ENCODE assay signal across 25 cellular contexts in the genomic region with DNA sequence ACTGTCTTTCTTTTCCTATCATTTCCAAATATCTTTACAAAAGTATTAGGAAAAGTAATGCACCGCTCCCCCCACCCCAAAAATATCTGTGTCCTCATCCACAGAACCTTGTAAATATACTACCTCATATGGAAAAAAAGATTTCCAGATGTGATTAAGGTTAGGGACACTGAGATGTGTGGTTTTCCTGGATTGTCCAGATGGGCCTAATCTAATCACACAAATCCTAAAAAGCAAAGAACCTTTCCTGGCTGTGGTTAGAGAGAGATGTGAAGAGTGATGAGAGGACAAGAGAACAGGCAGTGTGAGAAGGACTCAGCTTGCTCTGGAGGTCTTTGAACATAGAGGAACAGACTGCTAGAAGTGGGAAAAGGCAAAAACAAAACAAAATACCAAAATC.
DNase-seq lines count a peak whose midpoint lies in the region; FAIRE-seq and TF ChIP-seq lines count a peak whose summit lies in the region.
"Had no signal": no experiment of that assay in that cellular context is flagged by ENCODE, and none has a peak within 500 bp of the region (broad histone marks: within the 10 kb centered on the region; RNA-seq: fewer than 3 reads in every experiment).

No MANE protein-coding gene starts in this region.

- CTCF ChIA-PET in PC-9 (lab: Charles Lee) = no interaction called here
- CTCF ChIA-PET in SK-N-SH (lab: Yijun Ruan, JAX) = interaction anchor here (0.9 to 1.2 kb wide), 2 partner anchors 30 to 104 kb away, joined by 3 read pairs; no protein-coding TSS in a partner anchor
- CTCF ChIA-PET in endothelial cell of umbilical vein (lab: Charles Lee) = no interaction called here

- no peaks in the 10 kb centered on the region for H3K79me1 ChIP-seq in trophoblast cell (ENCODE audit: low read length)

- no peak overlapping the region for H3K9ac ChIP-seq in SK-N-SH
- H3K9ac ChIP-seq in endothelial cell of umbilical vein (replicated peaks; ENCODE audit: extremely low read depth, insufficient read depth, low read length) = no peak overlapping the region
- H3K9ac ChIP-seq in trophoblast cell (ENCODE audit: low read length) = no peak overlapping the region
- H3K9ac ChIP-seq: BLaER1 treated with 17β-estradiol and CSF1 and Interleukin-3, amounts not matched to agents 10 nM and 100 nM had no signal

- TF ChIP-seq POLR2A in endothelial cell of umbilical vein (IDR thresholded peaks at IDR 0.05; ENCODE audit: low read depth, low read length) = no peak

- H3K4me3 ChIP-seq in PC-9 = no peak overlapping the region
- H3K4me3 ChIP-seq in SK-N-SH (ENCODE audit: low read depth in 2 of 2, low read length in 1 of 2) = no peak overlapping the region
- H3K4me3 ChIP-seq in endothelial cell of umbilical vein (replicated peaks in 1 of 3; ENCODE audit: insufficient read depth in 1 of 3, low read depth in 1 of 3, low read length in 3 of 3) = no peak overlapping the region
- H3K4me3 ChIP-seq in trophoblast cell (ENCODE audit: low read depth, low read length) = no peak overlapping the region
- H3K4me3 ChIP-seq: A549; BLaER1 treated with 17β-estradiol and CSF1 and Interleukin-3, amounts not matched to agents 10 nM and 100 nM; GM12878; GM23338; HAP-1 had no signal

- WGBS in SK-N-SH (ENCODE audit: low lambda C conversion rate) = 50% methylated on average over 1 of the region's 1 CpG
- no CpG with 5 or more reads among the region's 1 CpG for WGBS in trophoblast cell (ENCODE audit: extremely low coverage, insufficient coverage, insufficient read length)

- FAIRE-seq in endothelial cell of umbilical vein (lab: Jason Lieb, UNC) = no peak
- FAIRE-seq: A549, D721Med, GM12878, H54 had no signal

- no peak overlapping the region for H3K4me2 ChIP-seq in PC-9
- no peak overlapping the region for H3K4me2 ChIP-seq in SK-N-SH
- no peak overlapping the region for H3K4me2 ChIP-seq in endothelial cell of umbilical vein (ENCODE audit: insufficient read depth, low read length)
- no peak overlapping the region for H3K4me2 ChIP-seq in trophoblast cell (ENCODE audit: low read length)
- H3K4me2 ChIP-seq: A549; BLaER1 treated with 17β-estradiol and CSF1 and Interleukin-3, amounts not matched to agents 10 nM and 100 nM; GM23338 had no signal

- TF ChIP-seq RAD21 in SK-N-SH (IDR thresholded peaks at IDR 0.05; ENCODE audit: low read length) = peak; percentile 8; the same call in 1 of the 2 replicates

- no peak overlapping the region for H2AK5ac ChIP-seq in trophoblast cell (ENCODE audit: low read length)

- no peak overlapping the region for H4K91ac ChIP-seq in trophoblast cell (ENCODE audit: low read depth, low read length)

- peaks cover 3% of the 10 kb centered on the region; the same call in 1 of the 2 replicates for H3K9me2 ChIP-seq in PC-9 (ENCODE audit: insufficient read depth)
- no peaks in the 10 kb centered on the region for H3K9me2 ChIP-seq in SK-N-SH

- no peaks in the 10 kb centered on the region for H3K79me2 ChIP-seq in PC-9 (ENCODE audit: low read depth)
- no peaks in the 10 kb centered on the region for H3K79me2 ChIP-seq in SK-N-SH (ENCODE audit: insufficient read depth)
- no peaks in the 10 kb centered on the region for H3K79me2 ChIP-seq in endothelial cell of umbilical vein (ENCODE audit: control insufficient read depth, insufficient read depth, low read length)
- H3K79me2 ChIP-seq in trophoblast cell (ENCODE audit: control insufficient read depth, insufficient read depth, low read length, poor library complexity) = no peaks in the 10 kb centered on the region

- no peaks in the 10 kb centered on the region for H3K9me1 ChIP-seq in endothelial cell of umbilical vein (replicated peaks; ENCODE audit: control insufficient read depth, extremely low read depth, insufficient read depth, low read length)

- H4K20me1 ChIP-seq in PC-9 (ENCODE audit: insufficient read depth) = no peaks in the 10 kb centered on the region
- H4K20me1 ChIP-seq in SK-N-SH (ENCODE audit: insufficient read depth) = no peaks in the 10 kb centered on the region
- no peaks in the 10 kb centered on the region for H4K20me1 ChIP-seq in endothelial cell of umbilical vein (replicated peaks; ENCODE audit: control insufficient read depth, extremely low read depth, insufficient read depth, low read length)
- H4K20me1 ChIP-seq: BLaER1 treated with 17β-estradiol and CSF1 and Interleukin-3, amounts not matched to agents 10 nM and 100 nM had no signal

- H3K4me1 ChIP-seq in PC-9 (replicated peaks; ENCODE audit: insufficient read depth) (no peaks in the 10 kb centered on the region), SK-N-SH (ENCODE audit: control insufficient read depth in 1 of 2, insufficient read depth in 2 of 2, low read depth in 1 of 2, low read length in 1 of 2) (peaks cover 0 to 2% of the 10 kb centered on the region in 2 experiments; a peak in 2 of 4 replicates), endothelial cell of umbilical vein (ENCODE audit: control insufficient read depth, extremely low read depth, insufficient read depth, low read length) (no peaks in the 10 kb centered on the region), trophoblast cell (ENCODE audit: control insufficient read depth in 1 of 2, insufficient read depth in 2 of 2, low read length in 2 of 2) (no peaks in the 10 kb centered on the region)
- H3K4me1 ChIP-seq: A549; BLaER1 treated with 17β-estradiol and CSF1 and Interleukin-3, amounts not matched to agents 10 nM and 100 nM; HAP-1 had no signal

- dilution Hi-C loops in endothelial cell of umbilical vein (cut with MboI; ENCODE audit: extremely low pct_ligation_motif_present, low sequenced_read_pairs) = no loop called here

- no peaks in the 10 kb centered on the region for H3K36me3 ChIP-seq in PC-9 (ENCODE audit: low read depth)
- H3K36me3 ChIP-seq in SK-N-SH (replicated peaks in 1 of 2; ENCODE audit: control insufficient read depth in 1 of 2, insufficient read depth in 2 of 2, low read length in 1 of 2) = no peaks in the 10 kb centered on the region
- no peaks in the 10 kb centered on the region for H3K36me3 ChIP-seq in endothelial cell of umbilical vein (ENCODE audit: control insufficient read depth in 2 of 2, extremely low read depth in 1 of 2, insufficient read depth in 2 of 2, low read length in 2 of 2)
- no peaks in the 10 kb centered on the region for H3K36me3 ChIP-seq in trophoblast cell (ENCODE audit: control insufficient read depth in 1 of 2, insufficient read depth in 2 of 2, low read length in 2 of 2)
- H3K36me3 ChIP-seq: BE2C; BLaER1 treated with 17β-estradiol and CSF1 and Interleukin-3, amounts not matched to agents 10 nM and 100 nM; HAP-1 had no signal

- TF ChIP-seq EP300 in SK-N-SH (IDR thresholded peaks at IDR 0.05; ENCODE audit: borderline replicate concordance in 1 of 2, low read depth in 1 of 2, low read length in 1 of 2) = 0 out of 4 replicates have a peak, but pooled peaks of 1 of the 2 experiments have one; percentile 52

- TF ChIP-seq CTCF in PC-9 (conservative IDR thresholded peaks at IDR 0.05) = no peak
- no peak for TF ChIP-seq CTCF in SK-N-SH (IDR thresholded peaks at IDR 0.05)
- TF ChIP-seq CTCF in endothelial cell of umbilical vein (IDR thresholded peaks at IDR 0.05; ENCODE audit: extremely low read depth in 1 of 2, insufficient read depth in 1 of 2, low read depth in 1 of 2, low read length in 2 of 2) = no peak

- H3K9me3 ChIP-seq in PC-9 (ENCODE audit: insufficient read depth, low read depth) (no peaks in the 10 kb centered on the region), SK-N-SH (no peaks in the 10 kb centered on the region), endothelial cell of umbilical vein (replicated peaks; ENCODE audit: control insufficient read depth, insufficient read depth, low read length) (no peaks in the 10 kb centered on the region), trophoblast cell (ENCODE audit: insufficient read depth, low read depth, low read length) (no peaks in the 10 kb centered on the region)
- H3K9me3 ChIP-seq: A549; BE2C; BLaER1 treated with 17β-estradiol and CSF1 and Interleukin-3, amounts not matched to agents 10 nM and 100 nM; HAP-1 had no signal

- H2AFZ ChIP-seq in PC-9 (peak overlapping the region; percentile 39; the same call in 1 of the 2 replicates), SK-N-SH (ENCODE audit: low read depth) (no peak overlapping the region), endothelial cell of umbilical vein (ENCODE audit: low read depth, low read length) (peak overlapping the region; percentile 24), trophoblast cell (ENCODE audit: insufficient read depth, low read length, poor library complexity) (no peak overlapping the region)
- H2AFZ ChIP-seq: GM23338 had no signal

- no peak overlapping the region for H4K12ac ChIP-seq in trophoblast cell (ENCODE audit: low read depth, low read length)

- no peak overlapping the region for H3K14ac ChIP-seq in trophoblast cell (ENCODE audit: low read length)

- no peak overlapping the region for H2BK120ac ChIP-seq in trophoblast cell (ENCODE audit: insufficient read depth, low read length, poor library complexity)

- H2BK5ac ChIP-seq in trophoblast cell (ENCODE audit: low read depth, low read length, poor library complexity) = no peak overlapping the region

- intact Hi-C loops in PC-9 (cut with micrococcal nuclease; ENCODE audit: unreplicated experiment) (no loop called here), endothelial cell of umbilical vein (cut with micrococcal nuclease) (no loop called here)

- BruUV-seq in PC-9 (replicated peaks; lab: Mats Ljungman, UMichigan) (no TSS peak), endothelial cell of umbilical vein (replicated peaks; lab: Mats Ljungman, UMichigan) (no TSS peak)

- no peak overlapping the region for H2BK12ac ChIP-seq in trophoblast cell (ENCODE audit: low read length)

- DNase-seq in PC-9 (no peak), SK-N-SH (peak; percentile 0), endothelial cell of umbilical vein (ENCODE audit: low read depth, low spot score) (no peak), trophoblast cell (no peak), UCSD-AML1 (lab: John Stamatoyannopoulos, UW; ENCODE audit: unreplicated experiment) (no peak), NCI-H774 (lab: John Stamatoyannopoulos, UW) (no peak)
- no peak for DNase-seq in stimulated activated CD4-positive, alpha-beta T cell treated with anti-CD3 and anti-CD28 coated beads, Interleukin-4, amount 100 ng/mL, for 1 hour
- DNase-seq: 8988T; ACHN; AML-193; BE2C; CD4-positive, alpha-beta T cell; CD8-positive, alpha-beta memory T cell; DMS 273 treated with DMSO at 0.1 percent for 48 hours; DMS79; EL; GDM1; HFFc6 had no signal

- H3K18ac ChIP-seq in trophoblast cell (ENCODE audit: low read length) = no peak overlapping the region

- H3K23ac ChIP-seq in trophoblast cell (ENCODE audit: low read length) = peak overlapping the region; percentile 15

- POLR2A ChIA-PET in PC-9 (lab: Charles Lee; ENCODE audit: unreplicated experiment) = no interaction called here
- POLR2A ChIA-PET in SK-N-SH (lab: Yijun Ruan, JAX) = no interaction called here
- POLR2A ChIA-PET in endothelial cell of umbilical vein (lab: Charles Lee) = no interaction called here

- H3K27me3 ChIP-seq in PC-9 (ENCODE audit: insufficient read depth, low read depth) (no peaks in the 10 kb centered on the region), SK-N-SH (ENCODE audit: insufficient read depth) (no peaks in the 10 kb centered on the region), endothelial cell of umbilical vein (ENCODE audit: control insufficient read depth in 2 of 2, insufficient read depth in 2 of 2, low read length in 2 of 2) (no peaks in the 10 kb centered on the region), trophoblast cell (ENCODE audit: insufficient read depth, low read length) (no peaks in the 10 kb centered on the region)
- H3K27me3 ChIP-seq: BE2C; BLaER1 treated with 17β-estradiol and CSF1 and Interleukin-3, amounts not matched to agents 10 nM and 100 nM had no signal

- H3F3A ChIP-seq in PC-9 (ENCODE audit: insufficient read depth, low read depth) (no peaks in the 10 kb centered on the region), SK-N-SH (replicated peaks; ENCODE audit: insufficient read depth) (no peaks in the 10 kb centered on the region)

- H3K27ac ChIP-seq in PC-9 = no peak overlapping the region
- H3K27ac ChIP-seq in SK-N-SH (ENCODE audit: low read depth in 2 of 2, low read length in 1 of 2) = peak overlapping the region in 1 of 2 experiments; percentile 14; a peak in 1 of 4 replicates
- no peak overlapping the region for H3K27ac ChIP-seq in endothelial cell of umbilical vein (ENCODE audit: insufficient read depth, low read depth, low read length)
- no peak overlapping the region for H3K27ac ChIP-seq in trophoblast cell (ENCODE audit: low read depth, low read length)
- H3K27ac ChIP-seq: A549; BLaER1 treated with 17β-estradiol and CSF1 and Interleukin-3, amounts not matched to agents 10 nM and 100 nM had no signal

- H3K4ac ChIP-seq in trophoblast cell (ENCODE audit: low read depth, low read length) = no peak overlapping the region

- H4K8ac ChIP-seq in trophoblast cell (ENCODE audit: low read depth, low read length) = no peak overlapping the region

Comparison
In these comparisons a context has a peak if more than half of its experiments do, and no peak if none do; other contexts are left out.
1. H2AFZ ChIP-seq: peak in PC-9 (single experiment) and endothelial cell of umbilical vein (single experiment); none in SK-N-SH (single experiment) and trophoblast cell (single experiment).